ENCODE assay signal across 1 cellular context in genomic region chr12:49019435-49020317, GRCh38.
TF ChIP-seq lines count a peak whose summit lies in the region.

No MANE protein-coding gene starts in this region.

TF ChIP-seq in WTC11, 78 proteins besides CTCF, POLR2A, EP300 and RAD21 (continued from another document):
- no peak for TF ChIP-seq ATF6 (CRISPR knock-in tag; IDR thresholded peaks at IDR 0.05)
- no peak for TF ChIP-seq ZNF416 (CRISPR knock-in tag; IDR thresholded peaks at IDR 0.05)
- TF ChIP-seq FOXP4 (CRISPR knock-in tag; IDR thresholded peaks at IDR 0.05): no peak
- no peak for TF ChIP-seq PRRX2 (CRISPR knock-in tag; IDR thresholded peaks at IDR 0.05)
- TF ChIP-seq ZBTB21 (CRISPR knock-in tag; IDR thresholded peaks at IDR 0.05; ENCODE audit: borderline replicate concordance): no peak
- no peak for TF ChIP-seq ATF2 (CRISPR knock-in tag; IDR thresholded peaks at IDR 0.05; ENCODE audit: borderline replicate concordance, low read depth)
- no peak for TF ChIP-seq ZNF423 (CRISPR knock-in tag; IDR thresholded peaks at IDR 0.05)
